In genomic region chr1:231847612-231848390, GRCh38 we compare ENCODE assay signal across 18 cellular contexts.
A peak's percentile ranks its signal among the peaks of the same experiment; 100 is the strongest.
DNase-seq lines count a peak whose midpoint lies in the region; ATAC-seq and TF ChIP-seq lines count a peak whose summit lies in the region.
"Had no signal": no experiment of that assay in that cellular context is flagged by ENCODE, and none has a peak within 500 bp of the region (broad histone marks: within the 10 kb centered on the region; RNA-seq: fewer than 3 reads in every experiment).

No MANE protein-coding gene starts in this region.

- peaks cover 5% of the 10 kb centered on the region for H3K4me1 Mint-ChIP-seq in MCF 10A (ENCODE audit: insufficient read depth, unreplicated experiment)

- H3K4me3 ChIP-seq in mammary epithelial cell (replicated peaks in 1 of 3; ENCODE audit: insufficient read depth in 1 of 3, low read depth in 2 of 3, low read length in 3 of 3) (no peak overlapping the region), cardiac muscle cell (peak overlapping the region; percentile 28), suprapubic skin (no peak overlapping the region), ovary (no peak overlapping the region)
- H3K4me3 ChIP-seq: BLaER1 had no signal

- no peaks in the 10 kb centered on the region for H3K79me2 ChIP-seq in mammary epithelial cell (ENCODE audit: insufficient read depth, low read length)

- H3K9me3 ChIP-seq in mammary epithelial cell (replicated peaks; ENCODE audit: insufficient read depth, low read length) = no peaks in the 10 kb centered on the region
- H3K9me3 ChIP-seq in cardiac muscle cell (ENCODE audit: low read depth) = no peaks in the 10 kb centered on the region
- H3K9me3 ChIP-seq in suprapubic skin = no peaks in the 10 kb centered on the region
- no peaks in the 10 kb centered on the region for H3K9me3 ChIP-seq in ovary
- H3K9me3 ChIP-seq: BLaER1, Caco-2 had no signal

- H3K27ac ChIP-seq in mammary epithelial cell (ENCODE audit: insufficient read depth, low read depth, low read length) = no peak overlapping the region
- peak overlapping the region; percentile 99 for H3K27ac ChIP-seq in cardiac muscle cell
- H3K27ac ChIP-seq in suprapubic skin = peak overlapping the region; percentile 54
- no peak overlapping the region for H3K27ac ChIP-seq in ovary
- H3K27ac ChIP-seq: 22Rv1, BLaER1, HL-60 had no signal

- no peak overlapping the region for H3K4me3 Mint-ChIP-seq in MCF 10A (ENCODE audit: unreplicated experiment)
- H3K4me3 Mint-ChIP-seq: CD8-positive, alpha-beta memory T cell; HFFc6 had no signal

- H2AFZ ChIP-seq in mammary epithelial cell (ENCODE audit: low read depth, low read length) = no peak overlapping the region

- H3K27me3 ChIP-seq in mammary epithelial cell (ENCODE audit: insufficient read depth, low read length) (no peaks in the 10 kb centered on the region), cardiac muscle cell (no peaks in the 10 kb centered on the region), suprapubic skin (no peaks in the 10 kb centered on the region), ovary (no peaks in the 10 kb centered on the region)
- H3K27me3 ChIP-seq: BLaER1 had no signal

- TF ChIP-seq EP300 in suprapubic skin (IDR thresholded peaks at IDR 0.05) = no peak
- no peak for TF ChIP-seq EP300 in ovary (IDR thresholded peaks at IDR 0.05)

- POLR2A ChIA-PET in MCF 10A (lab: Yijun Ruan, JAX) = no interaction called here

- CTCF ChIA-PET in MCF 10A (lab: Yijun Ruan, JAX) = interaction anchor here (0.6 to 3.8 kb wide), 3 partner anchors 19 to 782 kb away, joined by 3 to 19 read pairs (median 3); partner anchors contain the start of gene SIPA1L2
- CTCF ChIA-PET in mammary epithelial cell (lab: Charles Lee; ENCODE audit: low non-redundant PET) = no interaction called here

- H3K36me3 ChIP-seq in mammary epithelial cell (ENCODE audit: insufficient read depth, low read length) = no peaks in the 10 kb centered on the region
- H3K36me3 ChIP-seq in cardiac muscle cell = no peaks in the 10 kb centered on the region
- H3K36me3 ChIP-seq in suprapubic skin = no peaks in the 10 kb centered on the region
- H3K36me3 ChIP-seq in ovary = no peaks in the 10 kb centered on the region
- H3K36me3 ChIP-seq: BLaER1 had no signal

- dilution Hi-C loops in mammary epithelial cell (cut with HindIII; ENCODE audit: low sequenced_read_pairs) = no loop called here

- no peak for TF ChIP-seq CTCF in MCF 10A (IDR thresholded peaks at IDR 0.05; ENCODE audit: unreplicated experiment)
- no peak for TF ChIP-seq CTCF in mammary epithelial cell (conservative IDR thresholded peaks at IDR 0.05 in 1 of 2, IDR thresholded peaks at IDR 0.05 in 1 of 2; ENCODE audit: extremely low read depth in 1 of 2, insufficient read depth in 1 of 2, low read depth in 1 of 2, low read length in 2 of 2)
- TF ChIP-seq CTCF in cardiac muscle cell (IDR thresholded peaks at IDR 0.05; ENCODE audit: low read depth, low read length) = no peak
- no peak for TF ChIP-seq CTCF in suprapubic skin (IDR thresholded peaks at IDR 0.05)
- no peak for TF ChIP-seq CTCF in ovary (IDR thresholded peaks at IDR 0.05)

- in situ Hi-C loops in mammary epithelial cell (cut with MboI; ENCODE audit: low sequenced_read_pairs in 2 of 2) = no loop called here

- H3K4me2 ChIP-seq in mammary epithelial cell (ENCODE audit: insufficient read depth, low read depth, low read length) = no peak overlapping the region
- H3K4me2 ChIP-seq: BLaER1 had no signal

- no peaks in the 10 kb centered on the region for H3K9me3 Mint-ChIP-seq in MCF 10A (ENCODE audit: unreplicated experiment)
- H3K9me3 Mint-ChIP-seq: CD8-positive, alpha-beta memory T cell; HFFc6 had no signal

- intact Hi-C loops in MCF 10A (cut with micrococcal nuclease) (no loop called here), mammary epithelial cell (cut with micrococcal nuclease) (no loop called here), left ventricle myocardium superior (cut with micrococcal nuclease) (no loop called here), ovary (cut with DNase I) (no loop called here)

- TF ChIP-seq POLR2A in suprapubic skin (IDR thresholded peaks at IDR 0.05) (no peak), ovary (IDR thresholded peaks at IDR 0.05) (no peak)

- DNase-seq in MCF 10A (ENCODE audit: unreplicated experiment) = no peak
- DNase-seq in mammary epithelial cell = no peak
- DNase-seq in cardiac muscle cell (ENCODE audit: low read depth in 1 of 2, low spot score in 1 of 2) = peak in 1 of 2 donors; percentile 45
- DNase-seq in left ventricle myocardium superior = no peak
- DNase-seq in suprapubic skin (ENCODE audit: low spot score in 2 of 2) = no peak
- no peak for DNase-seq in ovary
- DNase-seq in MV-4-11 (lab: John Stamatoyannopoulos, UW) = no peak
- DNase-seq in NOMO-1 treated with DMSO at 0.1 percent for 48 hours (lab: John Stamatoyannopoulos, UW; ENCODE audit: unreplicated experiment) = no peak
- DNase-seq: AML-193; Caco-2; CD8-positive, alpha-beta memory T cell; DMS53; GF-D8; HCEC 1CT; HFFc6 had no signal

- no peaks in the 10 kb centered on the region for H3K27me3 Mint-ChIP-seq in MCF 10A (ENCODE audit: insufficient read depth, unreplicated experiment)
- H3K27me3 Mint-ChIP-seq: CD8-positive, alpha-beta memory T cell had no signal

- peak; percentile 76 for ATAC-seq in left ventricle myocardium superior

- peak overlapping the region; percentile 12 for H3K27ac Mint-ChIP-seq in MCF 10A (ENCODE audit: low read depth, unreplicated experiment)
- H3K27ac Mint-ChIP-seq: HFFc6 had no signal

- no peaks in the 10 kb centered on the region for H4K20me1 ChIP-seq in mammary epithelial cell (ENCODE audit: insufficient read depth, low read length)
- H4K20me1 ChIP-seq: BLaER1 had no signal

- no TSS peak for BruUV-seq in MCF 10A (replicated peaks; lab: Mats Ljungman, UMichigan)
- BruUV-seq in mammary epithelial cell (replicated peaks; lab: Mats Ljungman, UMichigan) = no TSS peak

- H3K36me3 Mint-ChIP-seq in MCF 10A (ENCODE audit: insufficient read depth, unreplicated experiment) = no peaks in the 10 kb centered on the region

- H3K4me1 ChIP-seq in mammary epithelial cell (ENCODE audit: insufficient read depth, low read length) (no peaks in the 10 kb centered on the region), cardiac muscle cell (ENCODE audit: low read depth) (peaks cover 77% of the 10 kb centered on the region), suprapubic skin (no peaks in the 10 kb centered on the region), ovary (ENCODE audit: insufficient read depth) (peaks cover 7% of the 10 kb centered on the region)

- no peak overlapping the region for H3K9ac ChIP-seq in mammary epithelial cell (ENCODE audit: insufficient read depth, low read length)
- H3K9ac ChIP-seq: BLaER1 had no signal

- WGBS in mammary epithelial cell (ENCODE audit: low coverage, missing lambda C conversion rate) = 44% methylated on average over 7 of the region's 7 CpGs
- WGBS in suprapubic skin = 89% methylated on average over 7 of the region's 7 CpGs
- WGBS in ovary, 3 donors = 96 to 98% (median 96%) methylated on average over 7 of the region's 7 CpGs

Comparison
In these comparisons a context has a peak if more than half of its experiments do, and no peak if none do; other contexts are left out.
1. H3K27ac ChIP-seq: peak in cardiac muscle cell (single experiment) and suprapubic skin (single experiment); none in mammary epithelial cell (single experiment) and ovary (0 of 2).